In the genomic region with DNA sequence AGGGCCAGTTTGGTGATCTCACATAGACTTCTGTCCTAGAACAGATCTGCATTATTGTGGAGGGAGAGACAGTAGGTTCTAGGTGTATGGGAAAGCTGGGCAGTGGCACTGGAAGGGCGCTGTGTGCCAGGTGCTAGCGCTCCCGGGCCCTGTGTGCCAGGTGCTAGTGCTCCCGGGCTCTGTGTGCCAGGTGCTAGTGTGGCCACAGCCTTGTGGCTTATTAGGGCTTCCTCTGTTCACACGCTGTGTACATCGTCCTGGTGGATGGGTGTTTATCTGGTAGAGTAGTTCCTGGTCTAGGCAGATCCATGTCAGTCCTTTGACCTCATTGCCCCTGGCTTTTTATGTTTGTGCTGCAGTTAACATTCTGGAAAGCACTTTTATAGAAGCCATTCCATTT, we compare ENCODE assay signal across 15 cellular contexts.
DNase-seq lines count a peak whose midpoint lies in the region; ATAC-seq lines count a peak whose summit lies in the region.
"Had no signal": no experiment of that assay in that cellular context is flagged by ENCODE, and none has a peak within 500 bp of the region (broad histone marks: within the 10 kb centered on the region; RNA-seq: fewer than 3 reads in every experiment).

No MANE protein-coding gene starts in this region.

- H3K9me3 ChIP-seq in neuronal stem cell (replicated peaks in 1 of 2; ENCODE audit: control insufficient read depth in 2 of 2, insufficient read depth in 1 of 2, low read depth in 1 of 2, low read length in 2 of 2): no peaks in the 10 kb centered on the region
- H3K9me3 ChIP-seq: HAP-1 had no signal

- peaks cover 0 to 57% of the 10 kb centered on the region in 2 donors for H3K36me3 ChIP-seq in neuronal stem cell (replicated peaks in 1 of 2; ENCODE audit: control insufficient read depth in 2 of 2, insufficient read depth in 2 of 2, low read length in 2 of 2)
- H3K36me3 ChIP-seq in H7 (replicated peaks; ENCODE audit: control insufficient read depth, insufficient read depth, low read length): no peaks in the 10 kb centered on the region
- H3K36me3 ChIP-seq: HAP-1 had no signal

- no peak overlapping the region for H4K8ac ChIP-seq in neuronal stem cell (ENCODE audit: low read depth, low read length)

- H2AK5ac ChIP-seq in neuronal stem cell (ENCODE audit: low read depth, low read length): no peak overlapping the region

- H3K4ac ChIP-seq in neuronal stem cell (ENCODE audit: low read length): no peak overlapping the region

- H3K79me1 ChIP-seq in neuronal stem cell (ENCODE audit: low read depth, low read length): no peaks in the 10 kb centered on the region

- no peak overlapping the region for H2BK15ac ChIP-seq in neuronal stem cell (ENCODE audit: low read length)

- ATAC-seq in left ventricle myocardium superior (no peak), GM21367 (IDR thresholded peaks at IDR 0.05; ENCODE audit: unreplicated experiment) (no peak)

- H3K14ac ChIP-seq in neuronal stem cell (ENCODE audit: low read length): no peak overlapping the region

- H3K4me3 ChIP-seq in neuronal stem cell (ENCODE audit: low read length in 2 of 2) (no peak overlapping the region), H7 (ENCODE audit: insufficient read depth, low read depth, low read length) (no peak overlapping the region)
- H3K4me3 ChIP-seq: HAP-1 had no signal

- H3K18ac ChIP-seq in neuronal stem cell (ENCODE audit: low read length): peak overlapping the region; percentile 32

- WGBS in neuronal stem cell (ENCODE audit: extremely low coverage in 2 of 2, insufficient read length in 2 of 2, insufficient replicate concordance in 1 of 2), 2 donors: no CpG with 5 or more reads among the region's 6 CpGs

- H2BK5ac ChIP-seq in neuronal stem cell (ENCODE audit: low read length): no peak overlapping the region

- no peak overlapping the region for H2BK120ac ChIP-seq in neuronal stem cell (ENCODE audit: low read depth, low read length)

- H4K91ac ChIP-seq in neuronal stem cell (ENCODE audit: low read depth, low read length, poor library complexity): no peak overlapping the region

- peak; percentile 43 for DNase-seq in cardiac septum (ENCODE audit: low spot score)
- DNase-seq in left ventricle myocardium superior: no peak
- DNase-seq in cerebellar cortex (ENCODE audit: low spot score): peak; percentile 12
- DNase-seq in neuronal stem cell (ENCODE audit: low spot score): no peak
- no peak for DNase-seq in H7
- no peak for DNase-seq in COLO829 (ENCODE audit: low spot score)
- DNase-seq: Calu3; CD8-positive, alpha-beta memory T cell; DMS 273 treated with DMSO at 0.1 percent for 48 hours; DMS79; EL; GOT3 had no signal

- intact Hi-C loops in cardiac septum (cut with DNase I) (no loop called here), left ventricle myocardium superior (cut with micrococcal nuclease) (no loop called here)

- no peak overlapping the region for H3K4me2 ChIP-seq in neuronal stem cell (ENCODE audit: insufficient read depth, low read length, poor library complexity, severe bottlenecking)

- H3K27me3 ChIP-seq in neuronal stem cell (ENCODE audit: control insufficient read depth in 3 of 3, insufficient read depth in 3 of 3, low read depth in 1 of 3, low read length in 3 of 3) (peaks cover 0 to 2% (median 0%) of the 10 kb centered on the region in 3 experiments), H7 (ENCODE audit: control insufficient read depth, insufficient read depth, low read length) (no peaks in the 10 kb centered on the region)

- H3K27ac ChIP-seq in neuronal stem cell (replicated peaks; ENCODE audit: low read length): no peak overlapping the region
- H3K27ac ChIP-seq: 22Rv1 had no signal

- H3K23ac ChIP-seq in neuronal stem cell (ENCODE audit: low read depth, low read length, poor library complexity): no peak overlapping the region

- no peak overlapping the region for H2AFZ ChIP-seq in neuronal stem cell (ENCODE audit: low read length)

- H3K4me1 ChIP-seq in neuronal stem cell (ENCODE audit: control insufficient read depth in 2 of 2, insufficient read depth in 1 of 2, low read depth in 1 of 2, low read length in 2 of 2): peaks cover 10 to 13% of the 10 kb centered on the region in 2 donors

- no peak overlapping the region for H2BK12ac ChIP-seq in neuronal stem cell (ENCODE audit: low read length)

- no peak overlapping the region for H3K9ac ChIP-seq in neuronal stem cell (ENCODE audit: low read depth, low read length, poor library complexity)

Comparison
In these comparisons a context has a peak if more than half of its experiments do, and no peak if none do; other contexts are left out.
1. DNase-seq: peak in cardiac septum (single experiment) and cerebellar cortex (single experiment); none in left ventricle myocardium superior (single experiment), neuronal stem cell (single experiment), H7 (single experiment) and COLO829 (single experiment).